ENCODE assay signal across 21 cellular contexts in the genomic region with DNA sequence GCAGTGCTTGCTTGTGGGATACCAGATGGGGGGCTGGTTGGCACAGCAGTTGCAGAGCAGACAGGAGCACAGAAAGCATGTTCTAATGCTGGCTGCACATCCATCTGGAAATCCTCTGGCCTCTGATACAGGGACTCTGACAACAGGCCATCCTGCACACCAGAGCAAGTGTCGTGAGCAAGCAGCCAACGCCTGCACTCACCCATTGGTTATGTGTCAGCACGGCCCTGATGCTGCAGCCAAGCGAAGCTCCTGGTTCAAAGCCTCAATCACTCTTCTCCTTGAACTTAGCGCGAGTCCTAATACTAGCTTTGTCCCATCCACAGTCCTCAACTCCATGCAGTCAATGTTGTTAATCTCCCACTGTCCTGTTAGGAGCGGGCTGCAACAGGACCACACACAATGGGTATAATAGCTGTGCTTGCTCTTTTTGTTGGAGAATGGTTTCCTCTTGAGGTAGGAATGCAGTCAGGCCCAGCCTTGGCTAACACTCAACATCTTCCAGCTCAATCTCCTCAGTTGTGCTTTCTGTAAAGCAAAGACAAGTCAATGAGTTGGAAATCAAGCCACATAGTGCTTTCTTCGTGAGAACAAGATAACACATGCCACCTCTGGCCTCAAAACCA. TPM values are rescaled to one million over a fixed set of nuclear protein-coding genes. Genes with fewer than 3 reads are reported as not detected.
DNase-seq lines count a peak whose midpoint lies in the region; FAIRE-seq and TF ChIP-seq lines count a peak whose summit lies in the region.
"Had no signal": no experiment of that assay in that cellular context is flagged by ENCODE, and none has a peak within 500 bp of the region (broad histone marks: within the 10 kb centered on the region; RNA-seq: fewer than 3 reads in every experiment).

No MANE protein-coding gene starts in this region.

- POLR2A ChIA-PET in H1 (lab: Charles Lee; ENCODE audit: partially characterized antibody): interaction anchor here (0.9 to 2.4 kb wide), 8 partner anchors 9 to 103 kb away, joined by 3 to 10 read pairs (median 5); partner anchors contain the start of genes C11orf54, MED17, TAF1D and VSTM5

- peak overlapping the region; percentile 27; the same call in 1 of the 2 replicates for H2BK5ac ChIP-seq in H1 (ENCODE audit: low read depth, low read length)

- no peak overlapping the region; the same call in 1 of the 2 replicates for H3K18ac ChIP-seq in H1 (ENCODE audit: extremely low read depth, low read length)

- no peak overlapping the region for H3K23ac ChIP-seq in H1 (ENCODE audit: insufficient read length)

- 82% methylated on average over 8 of the region's 8 CpGs; no CpG with 5 or more reads in 1 of the 2 experiments for WGBS in H1 (ENCODE audit: extremely low coverage in 1 of 2, insufficient coverage in 1 of 2, insufficient read length in 1 of 2, insufficient replicate concordance in 2 of 2, low coverage in 1 of 2, low lambda C conversion rate in 2 of 2, missing lambda C conversion rate in 1 of 2), 2 experiments

- TF ChIP-seq RAD21 in H1 (IDR thresholded peaks at IDR 0.05 in 1 of 2, conservative IDR thresholded peaks at IDR 0.05 in 1 of 2; ENCODE audit: low read depth in 2 of 2, low read length in 2 of 2): no peak; a peak in 1 of 4 replicates

- H3K9me3 Mint-ChIP-seq in neural progenitor cell: no peaks in the 10 kb centered on the region
- H3K9me3 Mint-ChIP-seq: CD8-positive, alpha-beta T cell had no signal

- TF ChIP-seq EP300 in H1 (IDR thresholded peaks at IDR 0.05; ENCODE audit: borderline replicate concordance in 1 of 2, low read depth in 2 of 2, low read length in 2 of 2): no peak

- H3K4me1 ChIP-seq in HUES48 (ENCODE audit: control insufficient read depth, insufficient read depth, low read length): peaks cover 17% of the 10 kb centered on the region
- peaks cover 3 to 15% (median 6%) of the 10 kb centered on the region in 4 experiments for H3K4me1 ChIP-seq in H1 (replicated peaks in 1 of 4; ENCODE audit: control insufficient read depth in 3 of 4, insufficient read depth in 4 of 4, low read length in 3 of 4)
- H3K4me1 ChIP-seq in neural progenitor cell: peaks cover 22% of the 10 kb centered on the region
- H3K4me1 ChIP-seq: BLaER1 had no signal

- H3K4me2 ChIP-seq in H1 (ENCODE audit: insufficient read depth in 1 of 2, low read depth in 2 of 2, low read length in 2 of 2): no peak overlapping the region
- H3K4me2 ChIP-seq in neural progenitor cell: peak overlapping the region; percentile 53
- H3K4me2 ChIP-seq: BLaER1 had no signal

- H2AFZ ChIP-seq in H1 (ENCODE audit: low read length): no peak overlapping the region
- no peak overlapping the region for H2AFZ ChIP-seq in neural progenitor cell (replicated peaks)

- no peak overlapping the region for H3K4me3 Mint-ChIP-seq in neural progenitor cell
- H3K4me3 Mint-ChIP-seq: CD8-positive, alpha-beta T cell had no signal

- H3K56ac ChIP-seq in H1 (replicated peaks; ENCODE audit: insufficient read length, low read depth, low read length): no peak overlapping the region

- H3K27me3 Mint-ChIP-seq in neural progenitor cell (ENCODE audit: insufficient read depth, low read depth): no peaks in the 10 kb centered on the region

- H3K23me2 ChIP-seq in H1 (ENCODE audit: low read depth, low read length): no peaks in the 10 kb centered on the region

- no peak overlapping the region for H4K91ac ChIP-seq in H1 (replicated peaks; ENCODE audit: insufficient read length, low read length)

- H3K9me3 ChIP-seq in HUES48 (ENCODE audit: control insufficient read depth, insufficient read depth, low read length): no peaks in the 10 kb centered on the region
- no peaks in the 10 kb centered on the region for H3K9me3 ChIP-seq in H1 (ENCODE audit: insufficient read depth in 2 of 2, low read depth in 1 of 2, low read length in 1 of 2)
- no peaks in the 10 kb centered on the region for H3K9me3 ChIP-seq in neural progenitor cell (ENCODE audit: low read depth)
- H3K9me3 ChIP-seq: BLaER1 had no signal

- no peak overlapping the region for H2BK120ac ChIP-seq in H1 (replicated peaks; ENCODE audit: low read depth, low read length)

- peaks cover 7% of the 10 kb centered on the region; the same call in 1 of the 2 replicates for H3K36me3 ChIP-seq in HUES48 (ENCODE audit: control insufficient read depth, insufficient read depth, low read length)
- peaks cover 0 to 8% (median 3%) of the 10 kb centered on the region in 4 experiments; a peak in 2 of 8 replicates for H3K36me3 ChIP-seq in H1 (ENCODE audit: control insufficient read depth in 2 of 4, insufficient read depth in 4 of 4, low read length in 3 of 4)
- H3K36me3 ChIP-seq in neural progenitor cell: no peaks in the 10 kb centered on the region

- H3F3A ChIP-seq in neural progenitor cell (ENCODE audit: low read depth): peaks cover 32% of the 10 kb centered on the region

- no peak overlapping the region for H2AK5ac ChIP-seq in H1 (ENCODE audit: low read depth, low read length)

- TF ChIP-seq CTCF in H1 (IDR thresholded peaks at IDR 0.05; ENCODE audit: control extremely low read depth in 1 of 3, insufficient read depth in 1 of 3, low read depth in 1 of 3, low read length in 3 of 3): no peak
- TF ChIP-seq CTCF in neural progenitor cell (IDR thresholded peaks at IDR 0.05): peak; percentile 16

- no peak for TF ChIP-seq POLR2A in H1 (IDR thresholded peaks at IDR 0.05; ENCODE audit: control extremely low read depth in 1 of 2, low read depth in 2 of 2, low read length in 2 of 2)

- H3K27ac ChIP-seq in HUES48 (ENCODE audit: low read depth, low read length) (peak overlapping the region; percentile 31), H1 (ENCODE audit: low read depth, low read length) (no peak overlapping the region), neural progenitor cell (no peak overlapping the region)
- H3K27ac ChIP-seq: 22Rv1, BLaER1, HL-60 had no signal

- no peak overlapping the region for H3K4me3 ChIP-seq in HUES48 (ENCODE audit: low read depth, low read length)
- no peak overlapping the region for H3K4me3 ChIP-seq in H1 (ENCODE audit: extremely low read depth in 1 of 4, insufficient read depth in 2 of 4, low read depth in 3 of 4, low read length in 4 of 4)
- H3K4me3 ChIP-seq in neural progenitor cell: no peak overlapping the region
- H3K4me3 ChIP-seq: BLaER1, GM12878 had no signal

- no peak for FAIRE-seq in H1 (lab: Jason Lieb, UNC)
- FAIRE-seq: D721Med, GM12878, HTR-8/SVneo had no signal

- H3K14ac ChIP-seq in H1 (ENCODE audit: insufficient read length): no peak overlapping the region

- peaks cover 4% of the 10 kb centered on the region for H3K36me3 Mint-ChIP-seq in neural progenitor cell

- H3K4me1 Mint-ChIP-seq in neural progenitor cell: peaks cover 15% of the 10 kb centered on the region

- H4K5ac ChIP-seq in H1 (ENCODE audit: insufficient read length, low read depth, low read length): no peak overlapping the region

- H3K27ac Mint-ChIP-seq in neural progenitor cell: no peak overlapping the region
- H3K27ac Mint-ChIP-seq: CD8-positive, alpha-beta T cell had no signal

- H4K8ac ChIP-seq in H1 (ENCODE audit: extremely low read depth, insufficient read depth, low read length): no peak overlapping the region

- H3K27me3 ChIP-seq in HUES48 (ENCODE audit: control insufficient read depth, insufficient read depth, low read length) (no peaks in the 10 kb centered on the region), H1 (replicated peaks in 1 of 4; ENCODE audit: control insufficient read depth in 3 of 4, extremely low read depth in 1 of 4, insufficient read depth in 3 of 4, low read length in 3 of 4) (no peaks in the 10 kb centered on the region), neural progenitor cell (no peaks in the 10 kb centered on the region)
- H3K27me3 ChIP-seq: BLaER1 had no signal

- H3K4ac ChIP-seq in H1 (replicated peaks; ENCODE audit: insufficient read length, low read depth, low read length): no peak overlapping the region

- CTCF ChIA-PET in H1 (lab: Charles Lee; ENCODE audit: partially characterized antibody): interaction anchor here (1.2 to 1.9 kb wide), 3 partner anchors 11 to 75 kb away, joined by 3 to 7 read pairs (median 6); no protein-coding TSS in a partner anchor

- H3K79me2 ChIP-seq in H1 (ENCODE audit: control insufficient read depth in 1 of 2, insufficient read depth in 2 of 2, low read length in 2 of 2): no peaks in the 10 kb centered on the region
- H3K79me2 ChIP-seq in neural progenitor cell (ENCODE audit: low read depth): no peaks in the 10 kb centered on the region

- H3K9ac ChIP-seq in HUES48 (ENCODE audit: low read depth, low read length): no peak overlapping the region
- no peak overlapping the region for H3K9ac ChIP-seq in H1 (replicated peaks in 1 of 4; ENCODE audit: extremely low read depth in 1 of 4, low read depth in 3 of 4, low read length in 3 of 4)
- H3K9ac ChIP-seq in neural progenitor cell: no peak overlapping the region
- H3K9ac ChIP-seq: BLaER1 had no signal

- no peak overlapping the region; the same call in 1 of the 2 replicates for H2BK12ac ChIP-seq in H1 (ENCODE audit: low read depth, low read length)

- no peak overlapping the region for H2BK15ac ChIP-seq in H1 (ENCODE audit: low read length)

- no peaks in the 10 kb centered on the region for H4K20me1 ChIP-seq in H1 (replicated peaks in 1 of 2; ENCODE audit: control insufficient read depth in 1 of 2, insufficient read depth in 2 of 2, low read length in 2 of 2)
- peaks cover 9% of the 10 kb centered on the region for H4K20me1 ChIP-seq in neural progenitor cell (ENCODE audit: low read depth)

- no peaks in the 10 kb centered on the region for H3K79me1 ChIP-seq in H1 (ENCODE audit: low read depth, low read length)

- DNase-seq in DMS 273 (lab: John Stamatoyannopoulos, UW; ENCODE audit: unreplicated experiment): peak; percentile 28
- no peak for DNase-seq in DMS 273 treated with DMSO at 0.1 percent for 48 hours (lab: John Stamatoyannopoulos, UW)
- DNase-seq in H1 (ENCODE audit: low read depth in 1 of 2, low spot score in 2 of 2): no peak
- DNase-seq in neural progenitor cell (ENCODE audit: low spot score): peak; percentile 67
- no peak for DNase-seq in NCI-H2081 (lab: John Stamatoyannopoulos, UW)
- no peak for DNase-seq in NCI-H1092 (lab: John Stamatoyannopoulos, UW)
- DNase-seq in foreskin melanocyte: no peak
- DNase-seq: CD8-positive, alpha-beta T cell; GDM1; HCEC 1CT; NCI-H2029; NCI-H345; NK-92 treated with Interleukin-12 subunit alpha and Interleukin-12 subunit beta, amount 100 ng/mL, for 24 hours had no signal

- no peak overlapping the region; the same call in 1 of the 2 replicates for H2BK20ac ChIP-seq in H1 (ENCODE audit: low read length)

RNA-seq across cellular contexts. Expression of gene VSTM5, which starts 30.2 kb away (rescaled TPM):
- 0.13 and 0.22 TPM in 2 replicates for total RNA-seq in H1 (2021; fragmentation: NEBNext Ultra II Directional; extraction: Animal tissue kit (Norgen Biotek cat#: 25700))
- 0.42 and 0.70 TPM in 2 replicates for polyA plus RNA-seq in H1 (2011; rRNA removed)
- 0.57 TPM for polyA plus RNA-seq in H1 (2011; cell fraction: cytosol; rRNA removed)
- polyA plus RNA-seq in H1 (2011; cell fraction: nucleus; rRNA removed): 0.66 TPM
- 0.33 to 0.78 TPM (median 0.47 TPM) in 4 replicates for polyA plus RNA-seq in H1 (2012, experiment 1 of 2)
- polyA plus RNA-seq in H1 (2012, experiment 2 of 2): 0.24 TPM
- 0.30 TPM for polyA plus RNA-seq in H1 (2013, experiment 1 of 2)
- polyA plus RNA-seq in H1 (2013, experiment 2 of 2): 0.31 TPM
- polyA minus RNA-seq in H1 (2011; rRNA and poly(A)+ RNA removed): 0.80 and 1.0 TPM in 2 replicates
- 0.59 TPM for polyA minus RNA-seq in H1 (2011; cell fraction: cytosol; rRNA and poly(A)+ RNA removed)
- polyA minus RNA-seq in H1 (2011; cell fraction: nucleus; rRNA and poly(A)+ RNA removed): 1.1 TPM
- 0.25 and 0.37 TPM in 2 replicates for total RNA-seq in neural progenitor cell (ENCODE audit: low replicate concordance)
- total RNA-seq: CD8-positive, alpha-beta T cell; GM12878; SK-MEL-5 had no signal
- polyA plus RNA-seq: GM12878 had no signal

RNA-seq across cellular contexts. Expression of gene MED17, which starts 36.1 kb away (rescaled TPM):
- 30.4 and 33.7 TPM in 2 replicates for total RNA-seq in H1 (2021; fragmentation: NEBNext Ultra II Directional; extraction: Animal tissue kit (Norgen Biotek cat#: 25700))
- polyA plus RNA-seq in H1 (2011; rRNA removed): 8.0 and 8.8 TPM in 2 replicates
- 9.8 TPM for polyA plus RNA-seq in H1 (2011; cell fraction: cytosol; rRNA removed)
- polyA plus RNA-seq in H1 (2011; cell fraction: nucleus; rRNA removed): 15.3 TPM
- polyA plus RNA-seq in H1 (2012, experiment 1 of 2): 11.4 to 20.0 TPM (median 15.0 TPM) in 4 replicates
- polyA plus RNA-seq in H1 (2012, experiment 2 of 2): 2.8 TPM
- 16.0 TPM for polyA plus RNA-seq in H1 (2013, experiment 1 of 2)
- polyA plus RNA-seq in H1 (2013, experiment 2 of 2): 15.3 TPM
- polyA minus RNA-seq in H1 (2011; rRNA and poly(A)+ RNA removed): 19.8 and 20.5 TPM in 2 replicates
- 10.5 TPM for polyA minus RNA-seq in H1 (2011; cell fraction: cytosol; rRNA and poly(A)+ RNA removed)
- polyA minus RNA-seq in H1 (2011; cell fraction: nucleus; rRNA and poly(A)+ RNA removed): 50.3 TPM
- total RNA-seq in neural progenitor cell (ENCODE audit: low replicate concordance): 40.2 and 76.4 TPM in 2 replicates

Comparison
In these comparisons a context has a peak if more than half of its experiments do, and no peak if none do; other contexts are left out.
1. DNase-seq: peak in DMS 273 (single experiment) and neural progenitor cell (single experiment); none in DMS 273 treated with DMSO at 0.1 percent for 48 hours (single experiment), H1 (0 of 2), NCI-H2081 (0 of 2), NCI-H1092 (single experiment) and foreskin melanocyte (single experiment).